31 cellular contexts compared by ENCODE assay signal in genomic region chr17:41725134-41725533, GRCh38. TPM values are rescaled to one million over a fixed set of nuclear protein-coding genes. Genes with fewer than 3 reads are reported as not detected.
"Had no signal": no experiment of that assay in that cellular context is flagged by ENCODE, and none has a peak within 500 bp of the region (broad histone marks: within the 10 kb centered on the region; RNA-seq: fewer than 3 reads in every experiment).

No MANE protein-coding gene starts in this region.

- H3K4me3 ChIP-seq: coronary artery, dorsolateral prefrontal cortex, heart right ventricle, prostate gland, sigmoid colon, vagina had no signal

- H3K9me3 ChIP-seq: heart right ventricle, prostate gland, sigmoid colon, vagina had no signal

- H3K4me1 Mint-ChIP-seq: activated T-helper 17 cell treated with anti-CD3 and anti-CD28 coated beads, Interleukin-2, amount 50 U/mL, for 72 hours; naive thymus-derived CD8-positive, alpha-beta T cell had no signal

- H3K36me3 ChIP-seq: heart right ventricle, prostate gland, sigmoid colon, vagina had no signal

- H3K9me3 Mint-ChIP-seq: activated B cell treated with CpG ODN at 0.5 μM for 24 hours; activated CD8-positive, alpha-beta T cell treated with anti-CD3 and anti-CD28 coated beads for 36 hours; activated T-cell treated with anti-CD3 and anti-CD28 coated beads, Interleukin-2, amount 50 U/mL, for 4 hours; activated T-helper 17 cell treated with anti-CD3 and anti-CD28 coated beads, Interleukin-2, amount 50 U/mL, for 72 hours; effector memory CD8-positive, alpha-beta T cell; naive thymus-derived CD8-positive, alpha-beta T cell; stimulated activated memory B cell treated with anti-CD40 and anti-IgM and Interleukin-4, amounts not matched to agents 10 μg/mL and 1 μg/mL and 100 μg/mL, for 72 hours; stimulated activated naive CD8-positive, alpha-beta T cell treated with anti-CD3 and anti-CD28 coated beads, Interleukin-15, amount 100 ng/mL, for 72 hours; type B pancreatic cell had no signal

- H3K4me3 Mint-ChIP-seq: activated B cell treated with CpG ODN at 0.5 μM for 24 hours; activated CD8-positive, alpha-beta T cell treated with anti-CD3 and anti-CD28 coated beads for 36 hours; activated naive CD8-positive, alpha-beta T cell; activated T-cell treated with anti-CD3 and anti-CD28 coated beads, Interleukin-2, amount 50 U/mL, for 4 hours; activated T-helper 17 cell treated with anti-CD3 and anti-CD28 coated beads, Interleukin-2, amount 50 U/mL, for 72 hours; effector memory CD8-positive, alpha-beta T cell; naive thymus-derived CD8-positive, alpha-beta T cell; stimulated activated memory B cell treated with anti-CD40 and anti-IgM and Interleukin-4, amounts not matched to agents 10 μg/mL and 1 μg/mL and 100 μg/mL, for 72 hours; stimulated activated naive CD8-positive, alpha-beta T cell treated with anti-CD3 and anti-CD28 coated beads, Interleukin-15, amount 100 ng/mL, for 72 hours; type B pancreatic cell had no signal

- H3K27ac Mint-ChIP-seq: activated B cell treated with CpG ODN at 0.5 μM for 24 hours; activated CD8-positive, alpha-beta T cell treated with anti-CD3 and anti-CD28 coated beads for 36 hours; activated naive CD8-positive, alpha-beta T cell; activated T-helper 17 cell treated with anti-CD3 and anti-CD28 coated beads, Interleukin-2, amount 50 U/mL, for 72 hours; effector memory CD8-positive, alpha-beta T cell; stimulated activated memory B cell treated with anti-CD40 and anti-IgM and Interleukin-4, amounts not matched to agents 10 μg/mL and 1 μg/mL and 100 μg/mL, for 72 hours; type B pancreatic cell had no signal

- H3K36me3 Mint-ChIP-seq: activated naive CD8-positive, alpha-beta T cell; naive thymus-derived CD8-positive, alpha-beta T cell; stimulated activated memory B cell treated with anti-CD40 and anti-IgM and Interleukin-4, amounts not matched to agents 10 μg/mL and 1 μg/mL and 100 μg/mL, for 72 hours; type B pancreatic cell had no signal

- H3K27ac ChIP-seq: coronary artery, dorsolateral prefrontal cortex, heart right ventricle, prostate gland, sigmoid colon, vagina had no signal

- H3K27me3 ChIP-seq: dorsolateral prefrontal cortex, vagina had no signal

- DNase-seq: activated B cell treated with CpG ODN at 0.5 μM for 24 hours; activated CD4-positive, alpha-beta T cell treated with anti-CD3 and anti-CD28 coated beads, Interleukin-2, amount 50 U/mL, for 1 hour; activated CD8-positive, alpha-beta T cell treated with anti-CD3 and anti-CD28 coated beads for 36 hours; activated T-cell treated with anti-CD3 and anti-CD28 coated beads, Interleukin-2, amount 50 U/mL, for 4 hours; anterior cingulate cortex; cerebellar nuclear complex; dorsolateral prefrontal cortex; effector memory CD8-positive, alpha-beta T cell; foreskin fibroblast; heart right ventricle; midbrain; naive thymus-derived CD8-positive, alpha-beta T cell; retina; sigmoid colon; small intestine; stimulated activated CD4-positive, alpha-beta T cell treated with anti-CD3 and anti-CD28 coated beads, Interleukin-1b, Interleukin-23, amount 100 ng/mL, for 48 hours; stimulated activated CD4-positive, alpha-beta T cell treated with anti-CD3 and anti-CD28 coated beads, Interleukin-4, amount 100 ng/mL, for 4 hours; stimulated activated CD8-positive, alpha-beta memory T cell treated with anti-CD3 and anti-CD28 coated beads, Interleukin-4, amount 100 ng/mL, for 48 hours; stimulated activated naive CD8-positive, alpha-beta T cell treated with anti-CD3 and anti-CD28 coated beads, Interleukin-15, amount 100 ng/mL, for 72 hours; T-helper 1 cell had no signal

- H3K4me1 ChIP-seq: heart right ventricle, prostate gland, sigmoid colon, vagina had no signal

RNA-seq across cellular contexts. Expression of gene HAP1, which starts 9.3 kb away (rescaled TPM):
- polyA plus RNA-seq: naive thymus-derived CD8-positive, alpha-beta T cell had no signal

RNA-seq across cellular contexts. Expression of gene GAST, which starts 13.0 kb away (rescaled TPM):
- total RNA-seq: activated B cell treated with CpG ODN at 0.5 μM for 24 hours; activated CD8-positive, alpha-beta T cell treated with anti-CD3 and anti-CD28 coated beads for 36 hours; activated T-cell treated with anti-CD3 and anti-CD28 coated beads, Interleukin-2, amount 50 U/mL, for 4 hours; activated T-helper 17 cell treated with anti-CD3 and anti-CD28 coated beads, Interleukin-2, amount 50 U/mL, for 72 hours; esophagus mucosa; heart right ventricle; kidney epithelial cell; lower leg skin; naive thymus-derived CD8-positive, alpha-beta T cell; osteocyte; prostate gland; sigmoid colon; vagina had no signal
- polyA plus RNA-seq: heart right ventricle; naive thymus-derived CD8-positive, alpha-beta T cell; sigmoid colon had no signal
